13 cellular contexts compared by ENCODE assay signal in genomic region chr14:73773441-73774243, GRCh38. TPM values are rescaled to one million over a fixed set of nuclear protein-coding genes. Genes with fewer than 3 reads are reported as not detected.
A peak's percentile ranks its signal among the peaks of the same experiment; 100 is the strongest.
DNase-seq lines count a peak whose midpoint lies in the region; ATAC-seq and TF ChIP-seq lines count a peak whose summit lies in the region.
"Had no signal": no experiment of that assay in that cellular context is flagged by ENCODE, and none has a peak within 500 bp of the region (broad histone marks: within the 10 kb centered on the region; RNA-seq: fewer than 3 reads in every experiment).

No MANE protein-coding gene starts in this region.

- DNase-seq in activated naive CD4-positive, alpha-beta T cell treated with anti-CD3 and anti-CD28 coated beads, Interleukin-2, amount 50 U/mL, for 72 hours (ENCODE audit: low spot score in 2 of 2), result no peak
- no peak for DNase-seq in activated naive CD4-positive, alpha-beta T cell treated with anti-CD3 and anti-CD28 coated beads, Interleukin-2, amount 50 U/mL, for 16 hours
- no peak for DNase-seq in activated CD8-positive, alpha-beta T cell treated with anti-CD3 and anti-CD28 coated beads for 36 hours
- DNase-seq in transverse colon (no peak), NCI-H226 (no peak), NCI-H748 treated with DMSO at 0.1 percent for 48 hours (lab: John Stamatoyannopoulos, UW) (no peak)
- DNase-seq: foreskin fibroblast, kidney glomerular epithelial cell, NCI-H187 had no signal

- H3K27me3 Mint-ChIP-seq in activated CD8-positive, alpha-beta T cell treated with anti-CD3 and anti-CD28 coated beads for 36 hours, result no peaks in the 10 kb centered on the region

- intact Hi-C loops in activated CD8-positive, alpha-beta T cell treated with anti-CD3 and anti-CD28 coated beads for 36 hours (cut with micrococcal nuclease), result no loop called here
- intact Hi-C loops in transverse colon (cut with DNase I; ENCODE audit: low total_unique reads), result no loop called here

- H3K4me1 ChIP-seq in muscle layer of duodenum (ENCODE audit: control insufficient read depth in 1 of 2, insufficient read depth in 2 of 2, low read length in 2 of 2) (peaks cover 48 to 75% of the 10 kb centered on the region in 2 donors), transverse colon (peaks cover 39 to 84% (median 60%) of the 10 kb centered on the region in 4 donors)

- peak overlapping the region; percentile 16 for H3K27ac ChIP-seq in muscle layer of duodenum (ENCODE audit: low read length)
- peak overlapping the region; percentile 73 to 89 (median 86) for H3K27ac ChIP-seq in transverse colon

- no peak overlapping the region for H3K4me3 Mint-ChIP-seq in activated CD8-positive, alpha-beta T cell treated with anti-CD3 and anti-CD28 coated beads for 36 hours

- WGBS in transverse colon (ENCODE audit: low coverage in 1 of 2), 2 donors, result 73 to 89% methylated on average over 5 to 11 of the region's 11 CpGs

- ATAC-seq in activated naive CD4-positive, alpha-beta T cell treated with anti-CD3 and anti-CD28 coated beads, Interleukin-2, amount 50 U/mL, for 72 hours, result no peak
- ATAC-seq in activated CD8-positive, alpha-beta T cell treated with anti-CD3 and anti-CD28 coated beads for 36 hours, result no peak
- ATAC-seq in GM18511 (IDR thresholded peaks at IDR 0.05; ENCODE audit: unreplicated experiment), result no peak

- peak overlapping the region; percentile 9 to 71 for H3K27ac Mint-ChIP-seq in activated naive CD4-positive, alpha-beta T cell treated with anti-CD3 and anti-CD28 coated beads, Interleukin-2, amount 50 U/mL, for 72 hours
- peak overlapping the region; percentile 72 for H3K27ac Mint-ChIP-seq in activated CD8-positive, alpha-beta T cell treated with anti-CD3 and anti-CD28 coated beads for 36 hours

- TF ChIP-seq EP300 in transverse colon (IDR thresholded peaks at IDR 0.05; ENCODE audit: low read depth), result no peak

- in situ Hi-C loops in transverse colon (cut with MboI; ENCODE audit: low pct_ligation_motif_present in 1 of 4, low pct_unique_long_range_greater_than_20kb in 1 of 4, low sequenced_read_pairs in 3 of 4), result no loop called here

- POLR2A ChIA-PET in activated CD8-positive, alpha-beta T cell treated with anti-CD3 and anti-CD28 coated beads for 36 hours (lab: Charles Lee), result interaction anchor here (3.9 to 24.9 kb wide), 3 partner anchors 11 to 32 kb away, joined by 22 to 512 read pairs (median 211); a partner anchor contains a TSS

- CTCF ChIA-PET in activated CD8-positive, alpha-beta T cell treated with anti-CD3 and anti-CD28 coated beads for 36 hours (lab: Charles Lee), result interaction anchor here (8.1 kb wide), 1 partner anchor 13 kb away, joined by 76 read pairs; no protein-coding TSS in a partner anchor

- no peaks in the 10 kb centered on the region for H3K27me3 ChIP-seq in muscle layer of duodenum (ENCODE audit: low read depth, low read length)
- H3K27me3 ChIP-seq in transverse colon, result no peaks in the 10 kb centered on the region
- H3K27me3 ChIP-seq: adrenal gland had no signal

- TF ChIP-seq CTCF in activated CD8-positive, alpha-beta T cell treated with anti-CD3 and anti-CD28 coated beads for 36 hours (IDR thresholded peaks at IDR 0.05), result no peak
- no peak for TF ChIP-seq CTCF in transverse colon (IDR thresholded peaks at IDR 0.05)

- H3K9me3 ChIP-seq in muscle layer of duodenum (ENCODE audit: control insufficient read depth in 1 of 2, low read length in 2 of 2) (no peaks in the 10 kb centered on the region), transverse colon (no peaks in the 10 kb centered on the region)
- H3K9me3 ChIP-seq: adrenal gland had no signal

- no peaks in the 10 kb centered on the region for H3K36me3 ChIP-seq in muscle layer of duodenum (ENCODE audit: control insufficient read depth in 1 of 2, insufficient read depth in 2 of 2, low read length in 2 of 2)
- H3K36me3 ChIP-seq in transverse colon, result no peaks in the 10 kb centered on the region
- H3K36me3 ChIP-seq: adrenal gland had no signal

- no peaks in the 10 kb centered on the region for H3K9me3 Mint-ChIP-seq in activated naive CD4-positive, alpha-beta T cell treated with anti-CD3 and anti-CD28 coated beads, Interleukin-2, amount 50 U/mL, for 72 hours
- H3K9me3 Mint-ChIP-seq in activated CD8-positive, alpha-beta T cell treated with anti-CD3 and anti-CD28 coated beads for 36 hours, result no peaks in the 10 kb centered on the region

- H3K36me3 Mint-ChIP-seq in activated naive CD4-positive, alpha-beta T cell treated with anti-CD3 and anti-CD28 coated beads, Interleukin-2, amount 50 U/mL, for 72 hours, result peaks cover 0 to 2% of the 10 kb centered on the region in 2 donors
- H3K36me3 Mint-ChIP-seq in activated CD8-positive, alpha-beta T cell treated with anti-CD3 and anti-CD28 coated beads for 36 hours (ENCODE audit: low read depth), result peaks cover 19% of the 10 kb centered on the region

- H3K4me1 Mint-ChIP-seq in activated CD8-positive, alpha-beta T cell treated with anti-CD3 and anti-CD28 coated beads for 36 hours (ENCODE audit: low read depth), result peaks cover 87% of the 10 kb centered on the region

- no peak for TF ChIP-seq POLR2A in transverse colon (IDR thresholded peaks at IDR 0.05)

- H3K4me3 ChIP-seq in muscle layer of duodenum (ENCODE audit: low read depth in 1 of 2, low read length in 2 of 2) (no peak overlapping the region), transverse colon (no peak overlapping the region)
- H3K4me3 ChIP-seq: adrenal gland, smooth muscle cell had no signal

RNA-seq across cellular contexts. Expression of gene PNMA1, which starts 59.5 kb away (rescaled TPM):
- 10 to 100 TPM; 26.7 to 29.2 TPM for total RNA-seq in activated naive CD4-positive, alpha-beta T cell treated with anti-CD3 and anti-CD28 coated beads, Interleukin-2, amount 50 U/mL, for 72 hours
- 10 to 100 TPM; 22.9 to 24.1 TPM for total RNA-seq in activated CD8-positive, alpha-beta T cell treated with anti-CD3 and anti-CD28 coated beads for 36 hours
- total RNA-seq in transverse colon, result 10 to 100 TPM; 12.7 to 22.1 (median 12.7) TPM
